ENCODE assay signal across 1 cellular context in the genomic region with DNA sequence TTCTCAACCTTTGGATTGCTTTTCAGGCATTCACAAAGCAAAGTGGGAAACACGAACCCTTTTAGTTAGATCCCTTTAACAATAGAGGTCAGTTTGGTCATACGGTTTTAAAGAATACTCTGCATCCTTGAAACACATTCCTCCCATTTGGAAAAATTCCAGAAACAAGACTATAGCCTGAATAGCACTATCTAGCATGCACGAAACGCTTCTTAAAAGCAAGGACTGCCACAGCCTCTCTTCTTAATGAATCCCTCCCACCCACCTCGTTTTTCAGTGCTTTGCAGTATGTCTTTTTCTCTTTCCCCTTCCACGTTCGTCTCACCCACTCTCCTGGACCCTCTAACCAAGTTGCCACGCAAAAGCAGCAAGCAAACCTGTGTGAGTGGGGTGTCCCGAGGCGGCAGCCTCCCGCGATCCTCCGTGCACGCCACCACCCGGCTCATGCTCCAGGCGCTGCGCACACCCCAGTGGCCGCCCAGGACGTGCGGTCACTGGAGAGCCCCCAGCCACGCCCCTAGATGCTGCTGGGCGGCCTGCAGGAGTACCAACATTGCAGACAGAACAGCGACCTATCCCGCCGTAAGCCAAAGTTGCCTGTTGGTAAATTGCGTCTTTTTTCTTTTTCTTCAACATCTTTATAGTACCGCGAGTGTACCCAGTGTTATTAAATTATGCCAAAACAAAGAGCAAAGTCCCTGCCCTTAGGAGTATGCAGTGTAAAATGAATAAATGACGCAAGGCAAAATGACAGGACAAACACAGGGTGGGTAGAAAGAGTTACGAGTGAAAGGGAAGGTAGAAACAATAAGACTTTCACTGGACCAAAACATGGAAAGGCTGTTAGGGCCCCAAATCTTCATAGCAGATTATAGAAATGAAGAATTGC.
TF ChIP-seq lines count a peak whose summit lies in the region.

A gene with protein sequence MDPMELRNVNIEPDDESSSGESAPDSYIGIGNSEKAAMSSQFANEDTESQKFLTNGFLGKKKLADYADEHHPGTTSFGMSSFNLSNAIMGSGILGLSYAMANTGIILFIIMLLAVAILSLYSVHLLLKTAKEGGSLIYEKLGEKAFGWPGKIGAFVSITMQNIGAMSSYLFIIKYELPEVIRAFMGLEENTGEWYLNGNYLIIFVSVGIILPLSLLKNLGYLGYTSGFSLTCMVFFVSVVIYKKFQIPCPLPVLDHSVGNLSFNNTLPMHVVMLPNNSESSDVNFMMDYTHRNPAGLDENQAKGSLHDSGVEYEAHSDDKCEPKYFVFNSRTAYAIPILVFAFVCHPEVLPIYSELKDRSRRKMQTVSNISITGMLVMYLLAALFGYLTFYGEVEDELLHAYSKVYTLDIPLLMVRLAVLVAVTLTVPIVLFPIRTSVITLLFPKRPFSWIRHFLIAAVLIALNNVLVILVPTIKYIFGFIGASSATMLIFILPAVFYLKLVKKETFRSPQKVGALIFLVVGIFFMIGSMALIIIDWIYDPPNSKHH (minus strand): TSS at position 472 of the 889 bp plus-strand sequence. CDS start 32,926 bp downstream, outside the sequence.

TF ChIP-seq in HepG2, 621 proteins besides CTCF, POLR2A, EP300 and RAD21 (continued from another document and continues in another):
- TF ChIP-seq ZNF207 (IDR thresholded peaks at IDR 0.05; ENCODE audit: borderline replicate concordance): no peak
- 0 out of 2 replicates have a peak, but pooled peaks have one; percentile 20 for TF ChIP-seq FOSL2 (CRISPR knock-in tag; IDR thresholded peaks at IDR 0.05)
- TF ChIP-seq NCOR1 (IDR thresholded peaks at IDR 0.05; ENCODE audit: borderline replicate concordance, low read length): peak; percentile 25; the same call in 1 of the 2 replicates
- peak; percentile 79; the same call in 1 of the 2 replicates for TF ChIP-seq KDM2A (CRISPR knock-in tag; IDR thresholded peaks at IDR 0.05; ENCODE audit: borderline replicate concordance, low read depth)
- no peak for TF ChIP-seq NFRKB (IDR thresholded peaks at IDR 0.05)
- TF ChIP-seq, protein P1, sequence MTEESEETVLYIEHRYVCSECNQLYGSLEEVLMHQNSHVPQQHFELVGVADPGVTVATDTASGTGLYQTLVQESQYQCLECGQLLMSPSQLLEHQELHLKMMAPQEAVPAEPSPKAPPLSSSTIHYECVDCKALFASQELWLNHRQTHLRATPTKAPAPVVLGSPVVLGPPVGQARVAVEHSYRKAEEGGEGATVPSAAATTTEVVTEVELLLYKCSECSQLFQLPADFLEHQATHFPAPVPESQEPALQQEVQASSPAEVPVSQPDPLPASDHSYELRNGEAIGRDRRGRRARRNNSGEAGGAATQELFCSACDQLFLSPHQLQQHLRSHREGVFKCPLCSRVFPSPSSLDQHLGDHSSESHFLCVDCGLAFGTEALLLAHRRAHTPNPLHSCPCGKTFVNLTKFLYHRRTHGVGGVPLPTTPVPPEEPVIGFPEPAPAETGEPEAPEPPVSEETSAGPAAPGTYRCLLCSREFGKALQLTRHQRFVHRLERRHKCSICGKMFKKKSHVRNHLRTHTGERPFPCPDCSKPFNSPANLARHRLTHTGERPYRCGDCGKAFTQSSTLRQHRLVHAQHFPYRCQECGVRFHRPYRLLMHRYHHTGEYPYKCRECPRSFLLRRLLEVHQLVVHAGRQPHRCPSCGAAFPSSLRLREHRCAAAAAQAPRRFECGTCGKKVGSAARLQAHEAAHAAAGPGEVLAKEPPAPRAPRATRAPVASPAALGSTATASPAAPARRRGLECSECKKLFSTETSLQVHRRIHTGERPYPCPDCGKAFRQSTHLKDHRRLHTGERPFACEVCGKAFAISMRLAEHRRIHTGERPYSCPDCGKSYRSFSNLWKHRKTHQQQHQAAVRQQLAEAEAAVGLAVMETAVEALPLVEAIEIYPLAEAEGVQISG (CRISPR knock-in tag; IDR thresholded peaks at IDR 0.05): peak; percentile 32; the same call in 1 of the 2 replicates
- no peak for TF ChIP-seq RARA (CRISPR knock-in tag; IDR thresholded peaks at IDR 0.05)
- TF ChIP-seq SP1 (IDR thresholded peaks at IDR 0.05): no peak
- peak; percentile 51; the same call in 1 of the 2 replicates for TF ChIP-seq SP1 (CRISPR knock-in tag; IDR thresholded peaks at IDR 0.05)
- no peak for TF ChIP-seq U2AF2 (IDR thresholded peaks at IDR 0.05; ENCODE audit: low read depth, low read length)
- no peak for TF ChIP-seq NFYC (CRISPR knock-in tag; IDR thresholded peaks at IDR 0.05)
- 0 out of 2 replicates have a peak, but pooled peaks have one; percentile 15 for TF ChIP-seq KLF11 (CRISPR knock-in tag; IDR thresholded peaks at IDR 0.05)
- no peak for TF ChIP-seq ZSCAN29 (CRISPR knock-in tag; conservative IDR thresholded peaks at IDR 0.05)
- TF ChIP-seq SRF (IDR thresholded peaks at IDR 0.05; ENCODE audit: low read depth, low read length): no peak
- TF ChIP-seq, protein P2, sequence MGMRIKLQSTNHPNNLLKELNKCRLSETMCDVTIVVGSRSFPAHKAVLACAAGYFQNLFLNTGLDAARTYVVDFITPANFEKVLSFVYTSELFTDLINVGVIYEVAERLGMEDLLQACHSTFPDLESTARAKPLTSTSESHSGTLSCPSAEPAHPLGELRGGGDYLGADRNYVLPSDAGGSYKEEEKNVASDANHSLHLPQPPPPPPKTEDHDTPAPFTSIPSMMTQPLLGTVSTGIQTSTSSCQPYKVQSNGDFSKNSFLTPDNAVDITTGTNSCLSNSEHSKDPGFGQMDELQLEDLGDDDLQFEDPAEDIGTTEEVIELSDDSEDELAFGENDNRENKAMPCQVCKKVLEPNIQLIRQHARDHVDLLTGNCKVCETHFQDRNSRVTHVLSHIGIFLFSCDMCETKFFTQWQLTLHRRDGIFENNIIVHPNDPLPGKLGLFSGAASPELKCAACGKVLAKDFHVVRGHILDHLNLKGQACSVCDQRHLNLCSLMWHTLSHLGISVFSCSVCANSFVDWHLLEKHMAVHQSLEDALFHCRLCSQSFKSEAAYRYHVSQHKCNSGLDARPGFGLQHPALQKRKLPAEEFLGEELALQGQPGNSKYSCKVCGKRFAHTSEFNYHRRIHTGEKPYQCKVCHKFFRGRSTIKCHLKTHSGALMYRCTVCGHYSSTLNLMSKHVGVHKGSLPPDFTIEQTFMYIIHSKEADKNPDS (CRISPR knock-in tag; IDR thresholded peaks at IDR 0.05): no peak
- TF ChIP-seq, protein P3, sequence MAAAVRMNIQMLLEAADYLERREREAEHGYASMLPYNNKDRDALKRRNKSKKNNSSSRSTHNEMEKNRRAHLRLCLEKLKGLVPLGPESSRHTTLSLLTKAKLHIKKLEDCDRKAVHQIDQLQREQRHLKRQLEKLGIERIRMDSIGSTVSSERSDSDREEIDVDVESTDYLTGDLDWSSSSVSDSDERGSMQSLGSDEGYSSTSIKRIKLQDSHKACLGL (CRISPR knock-in tag; IDR thresholded peaks at IDR 0.05): no peak
- no peak; the same call in 1 of the 2 replicates for TF ChIP-seq ZBTB21 (CRISPR knock-in tag; IDR thresholded peaks at IDR 0.05)
- TF ChIP-seq NR1H2 (CRISPR knock-in tag; IDR thresholded peaks at IDR 0.05; ENCODE audit: borderline replicate concordance, low read depth): no peak
- TF ChIP-seq KAT8 (CRISPR knock-in tag; IDR thresholded peaks at IDR 0.05): peak; percentile 24; the same call in 1 of the 2 replicates
- TF ChIP-seq, protein P4, sequence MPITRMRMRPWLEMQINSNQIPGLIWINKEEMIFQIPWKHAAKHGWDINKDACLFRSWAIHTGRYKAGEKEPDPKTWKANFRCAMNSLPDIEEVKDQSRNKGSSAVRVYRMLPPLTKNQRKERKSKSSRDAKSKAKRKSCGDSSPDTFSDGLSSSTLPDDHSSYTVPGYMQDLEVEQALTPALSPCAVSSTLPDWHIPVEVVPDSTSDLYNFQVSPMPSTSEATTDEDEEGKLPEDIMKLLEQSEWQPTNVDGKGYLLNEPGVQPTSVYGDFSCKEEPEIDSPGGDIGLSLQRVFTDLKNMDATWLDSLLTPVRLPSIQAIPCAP (CRISPR knock-in tag; IDR thresholded peaks at IDR 0.05; ENCODE audit: low read depth): no peak
- TF ChIP-seq RFX1 (IDR thresholded peaks at IDR 0.05): no peak
- TF ChIP-seq, protein P5, sequence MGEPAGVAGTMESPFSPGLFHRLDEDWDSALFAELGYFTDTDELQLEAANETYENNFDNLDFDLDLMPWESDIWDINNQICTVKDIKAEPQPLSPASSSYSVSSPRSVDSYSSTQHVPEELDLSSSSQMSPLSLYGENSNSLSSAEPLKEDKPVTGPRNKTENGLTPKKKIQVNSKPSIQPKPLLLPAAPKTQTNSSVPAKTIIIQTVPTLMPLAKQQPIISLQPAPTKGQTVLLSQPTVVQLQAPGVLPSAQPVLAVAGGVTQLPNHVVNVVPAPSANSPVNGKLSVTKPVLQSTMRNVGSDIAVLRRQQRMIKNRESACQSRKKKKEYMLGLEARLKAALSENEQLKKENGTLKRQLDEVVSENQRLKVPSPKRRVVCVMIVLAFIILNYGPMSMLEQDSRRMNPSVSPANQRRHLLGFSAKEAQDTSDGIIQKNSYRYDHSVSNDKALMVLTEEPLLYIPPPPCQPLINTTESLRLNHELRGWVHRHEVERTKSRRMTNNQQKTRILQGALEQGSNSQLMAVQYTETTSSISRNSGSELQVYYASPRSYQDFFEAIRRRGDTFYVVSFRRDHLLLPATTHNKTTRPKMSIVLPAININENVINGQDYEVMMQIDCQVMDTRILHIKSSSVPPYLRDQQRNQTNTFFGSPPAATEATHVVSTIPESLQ (CRISPR knock-in tag; conservative IDR thresholded peaks at IDR 0.05): no peak
- TF ChIP-seq, protein P6, sequence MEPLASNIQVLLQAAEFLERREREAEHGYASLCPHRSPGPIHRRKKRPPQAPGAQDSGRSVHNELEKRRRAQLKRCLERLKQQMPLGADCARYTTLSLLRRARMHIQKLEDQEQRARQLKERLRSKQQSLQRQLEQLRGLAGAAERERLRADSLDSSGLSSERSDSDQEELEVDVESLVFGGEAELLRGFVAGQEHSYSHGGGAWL (CRISPR knock-in tag; IDR thresholded peaks at IDR 0.05): no peak
- no peak for TF ChIP-seq NRL (CRISPR knock-in tag; IDR thresholded peaks at IDR 0.05; ENCODE audit: borderline replicate concordance)
- TF ChIP-seq, protein P7, sequence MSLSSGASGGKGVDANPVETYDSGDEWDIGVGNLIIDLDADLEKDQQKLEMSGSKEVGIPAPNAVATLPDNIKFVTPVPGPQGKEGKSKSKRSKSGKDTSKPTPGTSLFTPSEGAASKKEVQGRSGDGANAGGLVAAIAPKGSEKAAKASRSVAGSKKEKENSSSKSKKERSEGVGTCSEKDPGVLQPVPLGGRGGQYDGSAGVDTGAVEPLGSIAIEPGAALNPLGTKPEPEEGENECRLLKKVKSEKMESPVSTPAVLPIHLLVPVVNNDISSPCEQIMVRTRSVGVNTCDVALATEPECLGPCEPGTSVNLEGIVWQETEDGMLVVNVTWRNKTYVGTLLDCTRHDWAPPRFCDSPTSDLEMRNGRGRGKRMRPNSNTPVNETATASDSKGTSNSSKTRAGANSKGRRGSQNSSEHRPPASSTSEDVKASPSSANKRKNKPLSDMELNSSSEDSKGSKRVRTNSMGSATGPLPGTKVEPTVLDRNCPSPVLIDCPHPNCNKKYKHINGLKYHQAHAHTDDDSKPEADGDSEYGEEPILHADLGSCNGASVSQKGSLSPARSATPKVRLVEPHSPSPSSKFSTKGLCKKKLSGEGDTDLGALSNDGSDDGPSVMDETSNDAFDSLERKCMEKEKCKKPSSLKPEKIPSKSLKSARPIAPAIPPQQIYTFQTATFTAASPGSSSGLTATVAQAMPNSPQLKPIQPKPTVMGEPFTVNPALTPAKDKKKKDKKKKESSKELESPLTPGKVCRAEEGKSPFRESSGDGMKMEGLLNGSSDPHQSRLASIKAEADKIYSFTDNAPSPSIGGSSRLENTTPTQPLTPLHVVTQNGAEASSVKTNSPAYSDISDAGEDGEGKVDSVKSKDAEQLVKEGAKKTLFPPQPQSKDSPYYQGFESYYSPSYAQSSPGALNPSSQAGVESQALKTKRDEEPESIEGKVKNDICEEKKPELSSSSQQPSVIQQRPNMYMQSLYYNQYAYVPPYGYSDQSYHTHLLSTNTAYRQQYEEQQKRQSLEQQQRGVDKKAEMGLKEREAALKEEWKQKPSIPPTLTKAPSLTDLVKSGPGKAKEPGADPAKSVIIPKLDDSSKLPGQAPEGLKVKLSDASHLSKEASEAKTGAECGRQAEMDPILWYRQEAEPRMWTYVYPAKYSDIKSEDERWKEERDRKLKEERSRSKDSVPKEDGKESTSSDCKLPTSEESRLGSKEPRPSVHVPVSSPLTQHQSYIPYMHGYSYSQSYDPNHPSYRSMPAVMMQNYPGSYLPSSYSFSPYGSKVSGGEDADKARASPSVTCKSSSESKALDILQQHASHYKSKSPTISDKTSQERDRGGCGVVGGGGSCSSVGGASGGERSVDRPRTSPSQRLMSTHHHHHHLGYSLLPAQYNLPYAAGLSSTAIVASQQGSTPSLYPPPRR (CRISPR knock-in tag; IDR thresholded peaks at IDR 0.05; ENCODE audit: borderline replicate concordance): no peak
- TF ChIP-seq, protein P8, sequence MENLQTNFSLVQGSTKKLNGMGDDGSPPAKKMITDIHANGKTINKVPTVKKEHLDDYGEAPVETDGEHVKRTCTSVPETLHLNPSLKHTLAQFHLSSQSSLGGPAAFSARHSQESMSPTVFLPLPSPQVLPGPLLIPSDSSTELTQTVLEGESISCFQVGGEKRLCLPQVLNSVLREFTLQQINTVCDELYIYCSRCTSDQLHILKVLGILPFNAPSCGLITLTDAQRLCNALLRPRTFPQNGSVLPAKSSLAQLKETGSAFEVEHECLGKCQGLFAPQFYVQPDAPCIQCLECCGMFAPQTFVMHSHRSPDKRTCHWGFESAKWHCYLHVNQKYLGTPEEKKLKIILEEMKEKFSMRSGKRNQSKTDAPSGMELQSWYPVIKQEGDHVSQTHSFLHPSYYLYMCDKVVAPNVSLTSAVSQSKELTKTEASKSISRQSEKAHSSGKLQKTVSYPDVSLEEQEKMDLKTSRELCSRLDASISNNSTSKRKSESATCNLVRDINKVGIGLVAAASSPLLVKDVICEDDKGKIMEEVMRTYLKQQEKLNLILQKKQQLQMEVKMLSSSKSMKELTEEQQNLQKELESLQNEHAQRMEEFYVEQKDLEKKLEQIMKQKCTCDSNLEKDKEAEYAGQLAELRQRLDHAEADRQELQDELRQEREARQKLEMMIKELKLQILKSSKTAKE (CRISPR knock-in tag; IDR thresholded peaks at IDR 0.05; ENCODE audit: borderline replicate concordance): no peak
- no peak for TF ChIP-seq PHF20 (CRISPR knock-in tag; IDR thresholded peaks at IDR 0.05)
- no peak for TF ChIP-seq ZFYVE20 (CRISPR knock-in tag; IDR thresholded peaks at IDR 0.05; ENCODE audit: borderline replicate concordance, low read depth)
- peak; percentile 57; the same call in 1 of the 2 replicates for TF ChIP-seq ZNF605 (CRISPR knock-in tag; IDR thresholded peaks at IDR 0.05)
- TF ChIP-seq, protein P9, sequence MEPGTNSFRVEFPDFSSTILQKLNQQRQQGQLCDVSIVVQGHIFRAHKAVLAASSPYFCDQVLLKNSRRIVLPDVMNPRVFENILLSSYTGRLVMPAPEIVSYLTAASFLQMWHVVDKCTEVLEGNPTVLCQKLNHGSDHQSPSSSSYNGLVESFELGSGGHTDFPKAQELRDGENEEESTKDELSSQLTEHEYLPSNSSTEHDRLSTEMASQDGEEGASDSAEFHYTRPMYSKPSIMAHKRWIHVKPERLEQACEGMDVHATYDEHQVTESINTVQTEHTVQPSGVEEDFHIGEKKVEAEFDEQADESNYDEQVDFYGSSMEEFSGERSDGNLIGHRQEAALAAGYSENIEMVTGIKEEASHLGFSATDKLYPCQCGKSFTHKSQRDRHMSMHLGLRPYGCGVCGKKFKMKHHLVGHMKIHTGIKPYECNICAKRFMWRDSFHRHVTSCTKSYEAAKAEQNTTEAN (CRISPR knock-in tag; conservative IDR thresholded peaks at IDR 0.05): no peak
- no peak for TF ChIP-seq RBFOX2 (IDR thresholded peaks at IDR 0.05; ENCODE audit: low read depth, low read length)
- TF ChIP-seq DNMT3B (CRISPR knock-in tag; conservative IDR thresholded peaks at IDR 0.05): no peak
- TF ChIP-seq ZNF570 (CRISPR knock-in tag; IDR thresholded peaks at IDR 0.05; ENCODE audit: borderline replicate concordance): no peak
- TF ChIP-seq ISX (CRISPR knock-in tag; conservative IDR thresholded peaks at IDR 0.05): no peak
- TF ChIP-seq GABPB1 (CRISPR knock-in tag; IDR thresholded peaks at IDR 0.05): peak; percentile 55; the same call in 1 of the 2 replicates
- no peak; the same call in 1 of the 2 replicates for TF ChIP-seq ISL2 (CRISPR knock-in tag; IDR thresholded peaks at IDR 0.05)
- TF ChIP-seq PPARG (CRISPR knock-in tag; conservative IDR thresholded peaks at IDR 0.05): no peak
- TF ChIP-seq ZMYM3 (CRISPR knock-in tag; IDR thresholded peaks at IDR 0.05): 0 out of 2 replicates have a peak, but pooled peaks have one; percentile 28
